ENCODE assay signal across 1 cellular context in the genomic region with DNA sequence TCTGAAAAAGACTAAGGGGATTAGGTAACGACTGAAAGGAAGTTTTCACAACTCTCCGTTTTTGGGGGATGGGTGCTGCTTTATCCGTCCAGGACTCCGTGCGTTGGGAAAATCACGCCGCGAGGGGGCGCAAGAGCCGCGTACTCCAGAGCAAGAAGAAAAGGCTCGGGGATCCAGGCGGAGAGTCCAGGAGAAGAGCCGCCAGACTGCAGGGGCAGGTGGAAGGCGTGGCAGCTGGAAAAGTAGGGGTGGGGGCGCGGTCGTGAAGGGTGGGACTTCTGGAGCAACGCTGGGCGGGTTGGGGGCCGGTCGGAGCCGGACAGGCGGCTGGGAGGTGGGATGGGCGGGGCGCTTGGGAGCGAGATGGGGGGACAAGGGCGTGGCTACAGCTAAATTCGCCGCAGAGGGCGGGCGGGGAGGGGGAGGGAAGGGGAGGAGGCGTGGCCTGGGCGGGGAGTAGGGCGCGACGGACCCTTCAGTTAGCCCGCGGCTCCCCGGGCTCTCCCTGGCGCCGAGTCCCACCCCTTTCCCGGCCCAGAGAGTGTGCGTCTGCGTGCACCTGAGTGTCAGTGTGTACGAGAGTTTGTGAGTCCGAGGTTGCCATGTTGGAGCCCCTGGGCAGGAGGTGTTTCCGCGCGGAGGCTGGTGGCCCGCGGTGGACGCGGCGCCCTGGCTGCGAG.
TF ChIP-seq lines count a peak whose summit lies in the region.

No MANE protein-coding gene starts in this region.

TF ChIP-seq in SK-N-SH, 30 proteins besides CTCF, POLR2A, EP300 and RAD21 (continued from another document):
- TF ChIP-seq, protein P1, sequence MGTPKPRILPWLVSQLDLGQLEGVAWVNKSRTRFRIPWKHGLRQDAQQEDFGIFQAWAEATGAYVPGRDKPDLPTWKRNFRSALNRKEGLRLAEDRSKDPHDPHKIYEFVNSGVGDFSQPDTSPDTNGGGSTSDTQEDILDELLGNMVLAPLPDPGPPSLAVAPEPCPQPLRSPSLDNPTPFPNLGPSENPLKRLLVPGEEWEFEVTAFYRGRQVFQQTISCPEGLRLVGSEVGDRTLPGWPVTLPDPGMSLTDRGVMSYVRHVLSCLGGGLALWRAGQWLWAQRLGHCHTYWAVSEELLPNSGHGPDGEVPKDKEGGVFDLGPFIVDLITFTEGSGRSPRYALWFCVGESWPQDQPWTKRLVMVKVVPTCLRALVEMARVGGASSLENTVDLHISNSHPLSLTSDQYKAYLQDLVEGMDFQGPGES (IDR thresholded peaks at IDR 0.05; ENCODE audit: low read depth, low read length) = no peak
- TF ChIP-seq CHD2 (IDR thresholded peaks at IDR 0.05; ENCODE audit: low read length, partially characterized antibody) (peak; percentile 79), FOXM1 (IDR thresholded peaks at IDR 0.05; ENCODE audit: low read depth) (no peak), EZH2phosphoT487 (IDR thresholded peaks at IDR 0.05; ENCODE audit: borderline replicate concordance, low read depth) (no peak), FOXJ3 (CRISPR knock-in tag; IDR thresholded peaks at IDR 0.05) (no peak), ELF1 (IDR thresholded peaks at IDR 0.05) (0 out of 2 replicates have a peak, but pooled peaks have one; percentile 3), TCF12 (IDR thresholded peaks at IDR 0.05) (peak; percentile 70), RFX5 (IDR thresholded peaks at IDR 0.05; ENCODE audit: low read length) (0 out of 2 replicates have a peak, but pooled peaks have one; percentile 16), TEAD4 (IDR thresholded peaks at IDR 0.05; ENCODE audit: borderline replicate concordance, insufficient read depth) (no peak), MEF2A (IDR thresholded peaks at IDR 0.05; ENCODE audit: borderline replicate concordance, low read depth) (no peak; the same call in 1 of the 2 replicates), TAF1 (IDR thresholded peaks at IDR 0.05; ENCODE audit: borderline replicate concordance, low read depth, low read length) (no peak), YY1 (IDR thresholded peaks at IDR 0.05; ENCODE audit: low read depth) (0 out of 2 replicates have a peak, but pooled peaks have one; percentile 19), RCOR1 (IDR thresholded peaks at IDR 0.05; ENCODE audit: low read length) (peak; percentile 24; the same call in 1 of the 2 replicates), GABPA (IDR thresholded peaks at IDR 0.05; ENCODE audit: low read depth) (no peak), MXI1 (IDR thresholded peaks at IDR 0.05; ENCODE audit: low read depth, low read length) (peak; percentile 76), FOSL2 (IDR thresholded peaks at IDR 0.05; ENCODE audit: borderline replicate concordance, low read depth) (no peak), SIN3A (IDR thresholded peaks at IDR 0.05; ENCODE audit: borderline replicate concordance, low read depth, low read length) (peak; percentile 69; the same call in 1 of the 2 replicates), JUND (IDR thresholded peaks at IDR 0.05) (no peak), GATA2 (CRISPR knock-in tag; IDR thresholded peaks at IDR 0.05) (no peak), POLR2AphosphoS5 (IDR thresholded peaks at IDR 0.05; ENCODE audit: low read depth, low read length) (no peak; the same call in 1 of the 2 replicates), NRF1 (IDR thresholded peaks at IDR 0.05; ENCODE audit: low read depth, low read length) (peak; percentile 23; the same call in 1 of the 2 replicates), RXRA (IDR thresholded peaks at IDR 0.05; ENCODE audit: borderline replicate concordance, low read depth) (0 out of 2 replicates have a peak, but pooled peaks have one; percentile 19)
- TF ChIP-seq, protein P2, sequence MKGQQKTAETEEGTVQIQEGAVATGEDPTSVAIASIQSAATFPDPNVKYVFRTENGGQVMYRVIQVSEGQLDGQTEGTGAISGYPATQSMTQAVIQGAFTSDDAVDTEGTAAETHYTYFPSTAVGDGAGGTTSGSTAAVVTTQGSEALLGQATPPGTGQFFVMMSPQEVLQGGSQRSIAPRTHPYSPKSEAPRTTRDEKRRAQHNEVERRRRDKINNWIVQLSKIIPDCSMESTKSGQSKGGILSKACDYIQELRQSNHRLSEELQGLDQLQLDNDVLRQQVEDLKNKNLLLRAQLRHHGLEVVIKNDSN (IDR thresholded peaks at IDR 0.05; ENCODE audit: borderline replicate concordance, low read depth) = no peak
- TF ChIP-seq, protein P3, sequence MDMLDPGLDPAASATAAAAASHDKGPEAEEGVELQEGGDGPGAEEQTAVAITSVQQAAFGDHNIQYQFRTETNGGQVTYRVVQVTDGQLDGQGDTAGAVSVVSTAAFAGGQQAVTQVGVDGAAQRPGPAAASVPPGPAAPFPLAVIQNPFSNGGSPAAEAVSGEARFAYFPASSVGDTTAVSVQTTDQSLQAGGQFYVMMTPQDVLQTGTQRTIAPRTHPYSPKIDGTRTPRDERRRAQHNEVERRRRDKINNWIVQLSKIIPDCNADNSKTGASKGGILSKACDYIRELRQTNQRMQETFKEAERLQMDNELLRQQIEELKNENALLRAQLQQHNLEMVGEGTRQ (IDR thresholded peaks at IDR 0.05; ENCODE audit: borderline replicate concordance, low read depth, low read length) = no peak
- TF ChIP-seq, protein P4, sequence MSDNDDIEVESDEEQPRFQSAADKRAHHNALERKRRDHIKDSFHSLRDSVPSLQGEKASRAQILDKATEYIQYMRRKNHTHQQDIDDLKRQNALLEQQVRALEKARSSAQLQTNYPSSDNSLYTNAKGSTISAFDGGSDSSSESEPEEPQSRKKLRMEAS (IDR thresholded peaks at IDR 0.05; ENCODE audit: low read depth) = no peak
- TF ChIP-seq, protein P5, sequence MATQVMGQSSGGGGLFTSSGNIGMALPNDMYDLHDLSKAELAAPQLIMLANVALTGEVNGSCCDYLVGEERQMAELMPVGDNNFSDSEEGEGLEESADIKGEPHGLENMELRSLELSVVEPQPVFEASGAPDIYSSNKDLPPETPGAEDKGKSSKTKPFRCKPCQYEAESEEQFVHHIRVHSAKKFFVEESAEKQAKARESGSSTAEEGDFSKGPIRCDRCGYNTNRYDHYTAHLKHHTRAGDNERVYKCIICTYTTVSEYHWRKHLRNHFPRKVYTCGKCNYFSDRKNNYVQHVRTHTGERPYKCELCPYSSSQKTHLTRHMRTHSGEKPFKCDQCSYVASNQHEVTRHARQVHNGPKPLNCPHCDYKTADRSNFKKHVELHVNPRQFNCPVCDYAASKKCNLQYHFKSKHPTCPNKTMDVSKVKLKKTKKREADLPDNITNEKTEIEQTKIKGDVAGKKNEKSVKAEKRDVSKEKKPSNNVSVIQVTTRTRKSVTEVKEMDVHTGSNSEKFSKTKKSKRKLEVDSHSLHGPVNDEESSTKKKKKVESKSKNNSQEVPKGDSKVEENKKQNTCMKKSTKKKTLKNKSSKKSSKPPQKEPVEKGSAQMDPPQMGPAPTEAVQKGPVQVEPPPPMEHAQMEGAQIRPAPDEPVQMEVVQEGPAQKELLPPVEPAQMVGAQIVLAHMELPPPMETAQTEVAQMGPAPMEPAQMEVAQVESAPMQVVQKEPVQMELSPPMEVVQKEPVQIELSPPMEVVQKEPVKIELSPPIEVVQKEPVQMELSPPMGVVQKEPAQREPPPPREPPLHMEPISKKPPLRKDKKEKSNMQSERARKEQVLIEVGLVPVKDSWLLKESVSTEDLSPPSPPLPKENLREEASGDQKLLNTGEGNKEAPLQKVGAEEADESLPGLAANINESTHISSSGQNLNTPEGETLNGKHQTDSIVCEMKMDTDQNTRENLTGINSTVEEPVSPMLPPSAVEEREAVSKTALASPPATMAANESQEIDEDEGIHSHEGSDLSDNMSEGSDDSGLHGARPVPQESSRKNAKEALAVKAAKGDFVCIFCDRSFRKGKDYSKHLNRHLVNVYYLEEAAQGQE (IDR thresholded peaks at IDR 0.05; ENCODE audit: low read depth, low read length) = no peak
